11 cellular contexts compared by ENCODE assay signal in genomic region chr10:118272090-118272775, GRCh38.
DNase-seq lines count a peak whose midpoint lies in the region; ATAC-seq and TF ChIP-seq lines count a peak whose summit lies in the region.
"Had no signal": no experiment of that assay in that cellular context is flagged by ENCODE, and none has a peak within 500 bp of the region (broad histone marks: within the 10 kb centered on the region; RNA-seq: fewer than 3 reads in every experiment).

No MANE protein-coding gene starts in this region.

- H3K36me3 ChIP-seq in neural cell (ENCODE audit: insufficient read depth, low read length) (no peaks in the 10 kb centered on the region), left lung (no peaks in the 10 kb centered on the region)

- H3K4me1 ChIP-seq in left lung = no peaks in the 10 kb centered on the region

- peak in 1 of 2 donors; percentile 24 for ATAC-seq in left cardiac atrium
- no peak for ATAC-seq in left ventricle myocardium superior
- ATAC-seq in HG02870 (IDR thresholded peaks at IDR 0.05; ENCODE audit: unreplicated experiment) = no peak
- no peak for ATAC-seq in left lung
- ATAC-seq in HG03175 (IDR thresholded peaks at IDR 0.05; ENCODE audit: unreplicated experiment) = no peak
- ATAC-seq: mucosa of descending colon had no signal

- no peaks in the 10 kb centered on the region for H3K79me2 ChIP-seq in neural cell (replicated peaks; ENCODE audit: insufficient read depth, low read length)

- H3K27me3 ChIP-seq in neural cell (ENCODE audit: insufficient read depth, low read depth, low read length) = peaks cover 20% of the 10 kb centered on the region
- peaks cover 0 to 38% of the 10 kb centered on the region in 2 donors for H3K27me3 ChIP-seq in left lung

- H3K4me2 ChIP-seq in neural cell (ENCODE audit: low read length) = no peak overlapping the region

- H3K9me3 ChIP-seq in neural cell (ENCODE audit: low read length) (no peaks in the 10 kb centered on the region), left lung (no peaks in the 10 kb centered on the region)
- H3K9me3 ChIP-seq: mucosa of descending colon had no signal

- H3K4me3 ChIP-seq in fibroblast of villous mesenchyme (ENCODE audit: low read depth, low read length) (peak overlapping the region; percentile 27), neural cell (ENCODE audit: low read length) (peak overlapping the region; percentile 43), left lung (no peak overlapping the region)
- H3K4me3 ChIP-seq: mucosa of descending colon had no signal

- no peaks in the 10 kb centered on the region for H4K20me1 ChIP-seq in neural cell (ENCODE audit: insufficient read depth)

- intact Hi-C loops in left cardiac atrium (cut with DNase I) = no loop called here
- intact Hi-C loops in left ventricle myocardium superior (cut with micrococcal nuclease) = no loop called here
- intact Hi-C loops in left lung (cut with DNase I) = no loop called here

- TF ChIP-seq CTCF in fibroblast of villous mesenchyme (IDR thresholded peaks at IDR 0.05; ENCODE audit: insufficient read depth, low read depth, low read length) (no peak), neural cell (IDR thresholded peaks at IDR 0.05; ENCODE audit: poor library complexity, severe bottlenecking) (no peak), left lung (IDR thresholded peaks at IDR 0.05) (no peak)

- no peaks in the 10 kb centered on the region for H3K9me2 ChIP-seq in neural cell (ENCODE audit: insufficient read depth, low read length)

- H3F3A ChIP-seq in neural cell (ENCODE audit: insufficient read depth, low read length, poor library complexity, severe bottlenecking) = no peaks in the 10 kb centered on the region

- TF ChIP-seq EP300 in neural cell (conservative IDR thresholded peaks at IDR 0.05; ENCODE audit: poor library complexity, severe bottlenecking) = no peak

- DNase-seq in left cardiac atrium = peak; percentile 22
- no peak for DNase-seq in left ventricle myocardium superior
- peak; percentile 76 for DNase-seq in fibroblast of villous mesenchyme (ENCODE audit: low read depth)
- DNase-seq in left lung = no peak
- no peak for DNase-seq in EL
- DNase-seq: activated CD8-positive, alpha-beta memory T cell treated with anti-CD3 and anti-CD28 coated beads, Interleukin-2, amount 50 U/mL, for 4 hours; dermis blood vessel endothelial cell had no signal

- H3K27ac ChIP-seq in neural cell (ENCODE audit: low read length) (no peak overlapping the region), left lung (peak overlapping the region in 1 of 2 donors; percentile 39)

- H3K9ac ChIP-seq in neural cell (ENCODE audit: low read length) = no peak overlapping the region

- no peak overlapping the region for H2AFZ ChIP-seq in neural cell (ENCODE audit: low read depth, low read length)

- no peak for TF ChIP-seq RAD21 in neural cell (conservative IDR thresholded peaks at IDR 0.05)

TF ChIP-seq in neural cell, 6 proteins besides CTCF, POLR2A, EP300 and RAD21:
- no peak for TF ChIP-seq POLR2AphosphoS5 (IDR thresholded peaks at IDR 0.05)
- TF ChIP-seq SMC3 (conservative IDR thresholded peaks at IDR 0.05; ENCODE audit: poor library complexity) = no peak
- no peak for TF ChIP-seq MXI1 (conservative IDR thresholded peaks at IDR 0.05; ENCODE audit: poor library complexity, severe bottlenecking)
- TF ChIP-seq TAF1 (IDR thresholded peaks at IDR 0.05; ENCODE audit: low read depth) = no peak
- TF ChIP-seq EZH2 (IDR thresholded peaks at IDR 0.05; ENCODE audit: borderline replicate concordance, insufficient read depth, low read length, poor library complexity, severe bottlenecking) = no peak

Comparison
In these comparisons a context has a peak if more than half of its experiments do, and no peak if none do; other contexts are left out.
1. DNase-seq: peak in left cardiac atrium (single experiment) and fibroblast of villous mesenchyme (single experiment); none in left ventricle myocardium superior (single experiment), left lung (0 of 2) and EL (single experiment).
2. H3K4me3 ChIP-seq: peak in fibroblast of villous mesenchyme (single experiment) and neural cell (single experiment); none in left lung (0 of 2).